ENCODE assay signal across 8 cellular contexts in genomic region chr3:149152420-149152819, GRCh38. TPM values are rescaled to one million over a fixed set of nuclear protein-coding genes. Genes with fewer than 3 reads are reported as not detected.
A peak's percentile ranks its signal among the peaks of the same experiment; 100 is the strongest.
DNase-seq lines count a peak whose midpoint lies in the region; ATAC-seq and TF ChIP-seq lines count a peak whose summit lies in the region.

No MANE protein-coding gene starts in this region.

- H3K9ac ChIP-seq in HUES64 (ENCODE audit: low read depth, low read length): no peak overlapping the region

- H3K79me2 ChIP-seq in hepatocyte: no peaks in the 10 kb centered on the region

- peak; percentile 30 for DNase-seq in fibroblast of peridontal ligament (ENCODE audit: extremely low read depth)
- DNase-seq in cerebellar cortex (ENCODE audit: low spot score): no peak
- no peak for DNase-seq in dorsolateral prefrontal cortex
- DNase-seq in NCI-H2081 treated with DMSO at 0.1 percent for 48 hours (lab: John Stamatoyannopoulos, UW): no peak
- no peak for DNase-seq in hepatocyte (ENCODE audit: low spot score)

- H3K27ac ChIP-seq in HUES64 (ENCODE audit: low read depth, low read length): 0 out of 2 replicates have a peak overlapping the region, but pooled peaks have one; percentile 6
- peak overlapping the region in 17 of 59 donors; percentile 4 to 50 (median 21) for H3K27ac ChIP-seq in dorsolateral prefrontal cortex
- no peak overlapping the region for H3K27ac ChIP-seq in hepatocyte

- H3K4me1 ChIP-seq in HUES64 (ENCODE audit: insufficient read depth, low read length) (peaks cover 8% of the 10 kb centered on the region; the same call in 1 of the 2 replicates), hepatocyte (ENCODE audit: insufficient read depth) (no peaks in the 10 kb centered on the region)

- no peaks in the 10 kb centered on the region for H3K9me3 ChIP-seq in HUES64 (ENCODE audit: insufficient read depth, low read depth, low read length)
- H3K9me3 ChIP-seq in hepatocyte (ENCODE audit: low read depth): no peaks in the 10 kb centered on the region

- peak; percentile 98 for ATAC-seq in GM18502 (IDR thresholded peaks at IDR 0.05; ENCODE audit: poor library complexity, unreplicated experiment)
- ATAC-seq in GM21619 (IDR thresholded peaks at IDR 0.05; ENCODE audit: unreplicated experiment): peak; percentile 93

- TF ChIP-seq CTCF in dorsolateral prefrontal cortex (IDR thresholded peaks at IDR 0.05 in 54 of 56, conservative IDR thresholded peaks at IDR 0.05 in 2 of 56; ENCODE audit: low read depth in 1 of 56, partially characterized antibody in 56 of 56) (no peak), hepatocyte (IDR thresholded peaks at IDR 0.05; ENCODE audit: poor library complexity) (no peak)

- no peaks in the 10 kb centered on the region for H3K27me3 ChIP-seq in HUES64 (ENCODE audit: insufficient read depth, low read length)
- no peaks in the 10 kb centered on the region for H3K27me3 ChIP-seq in dorsolateral prefrontal cortex
- H3K27me3 ChIP-seq in hepatocyte: no peaks in the 10 kb centered on the region

- no peak overlapping the region for H3K4me3 ChIP-seq in HUES64 (ENCODE audit: low read length)
- H3K4me3 ChIP-seq in dorsolateral prefrontal cortex: no peak overlapping the region
- no peak overlapping the region for H3K4me3 ChIP-seq in hepatocyte

- no peaks in the 10 kb centered on the region for H4K20me1 ChIP-seq in hepatocyte (ENCODE audit: insufficient read depth, poor library complexity, severe bottlenecking)

- no peaks in the 10 kb centered on the region for H3K9me2 ChIP-seq in hepatocyte (replicated peaks; ENCODE audit: insufficient read depth)

- no peak overlapping the region for H2AFZ ChIP-seq in hepatocyte

- no peak overlapping the region for H3K4me2 ChIP-seq in hepatocyte

- 67% methylated on average over 2 of the region's 2 CpGs for WGBS in HUES64
- WGBS in hepatocyte (ENCODE audit: low lambda C conversion rate, missing lambda C conversion rate): 62% methylated on average over 2 of the region's 2 CpGs

- H3K36me3 ChIP-seq in HUES64 (ENCODE audit: insufficient read depth, low read length): peaks cover 90% of the 10 kb centered on the region
- no peaks in the 10 kb centered on the region for H3K36me3 ChIP-seq in hepatocyte (replicated peaks; ENCODE audit: insufficient read depth, low read depth)

- intact Hi-C loops in dorsolateral prefrontal cortex (cut with DNase I): no loop called here

RNA-seq across cellular contexts. Expression of gene HPS3, which starts 23.0 kb away (rescaled TPM):
- 33.6 TPM for polyA plus RNA-seq in HUES64 (2013, experiment 1 of 2)
- 40.1 TPM for polyA plus RNA-seq in HUES64 (2013, experiment 2 of 2)
- total RNA-seq in dorsolateral prefrontal cortex: 10 to 100 TPM; 12.3 to 28.4 (median 19.4) TPM
- 17.6 and 24.2 TPM in 2 replicates for total RNA-seq in hepatocyte
- polyA plus RNA-seq in hepatocyte: 14.1 and 14.2 TPM in 2 replicates
